32 cellular contexts compared by ENCODE assay signal in the genomic region with DNA sequence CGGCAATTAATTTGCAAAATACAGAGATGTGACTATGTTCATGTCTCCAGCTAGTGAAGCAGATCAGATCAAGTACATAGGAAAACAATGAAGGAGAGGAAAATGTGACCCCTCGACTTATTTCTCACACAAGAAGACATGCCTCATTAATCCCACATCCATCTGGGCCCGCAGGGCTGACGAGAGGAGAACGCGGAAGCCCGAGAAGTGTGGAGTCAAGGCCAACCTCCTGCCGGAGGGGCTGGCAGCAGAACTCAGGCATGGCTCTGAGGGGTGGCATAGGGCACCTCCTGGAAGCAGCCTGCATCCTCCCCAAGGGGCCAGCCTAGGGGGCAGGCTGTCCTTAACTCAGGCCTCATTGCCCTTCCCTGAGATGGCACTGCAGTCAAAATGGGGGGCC. TPM values are rescaled to one million over a fixed set of nuclear protein-coding genes. Genes with fewer than 3 reads are reported as not detected.
DNase-seq lines count a peak whose midpoint lies in the region; ATAC-seq, FAIRE-seq and TF ChIP-seq lines count a peak whose summit lies in the region.
"Had no signal": no experiment of that assay in that cellular context is flagged by ENCODE, and none has a peak within 500 bp of the region (broad histone marks: within the 10 kb centered on the region; RNA-seq: fewer than 3 reads in every experiment).

No MANE protein-coding gene starts in this region.

- DNase-seq in ACHN = peak; percentile 29
- peak; percentile 73 for DNase-seq in DMS79 treated with DMSO at 0.1 percent for 48 hours (lab: John Stamatoyannopoulos, UW)
- peak; percentile 51 for DNase-seq in RCC 7860 (ENCODE audit: low spot score)
- DNase-seq in mesenchymal stem cell = no peak
- DNase-seq in stimulated activated CD4-positive, alpha-beta T cell treated with anti-CD3 and anti-CD28 coated beads, Interleukin-2, amount 100 ng/mL, for 24 hours = no peak
- no peak for DNase-seq in breast epithelium (ENCODE audit: low spot score in 2 of 2)
- no peak for DNase-seq in ecto neural progenitor cell (ENCODE audit: low spot score)
- DNase-seq: activated B cell treated with CpG ODN at 0.5 μM for 24 hours; activated CD4-positive, alpha-beta T cell treated with anti-CD3 and anti-CD28 coated beads, Interleukin-2, amount 50 U/mL, for 4 hours; activated naive CD8-positive, alpha-beta T cell treated with anti-CD3 and anti-CD28 coated beads, Interleukin-2, amount 50 U/mL, for 24 hours; activated T-cell treated with anti-CD3 and anti-CD28 coated beads, Interleukin-2, amount 50 U/mL, for 48 hours; BE2C; caudate nucleus; CD8-positive, alpha-beta T cell; cortex of kidney; DMS153; foreskin fibroblast; heart left ventricle; islet precursor cell; MV-4-11; naive thymus-derived CD4-positive, alpha-beta T cell; NCI-H146; nucleus accumbens; PC-9; SK-N-SH; stimulated activated naive CD4-positive, alpha-beta T cell had no signal

- TF ChIP-seq CTCF in breast epithelium (IDR thresholded peaks at IDR 0.05) = no peak

- H3K9me3 ChIP-seq in mesenchymal stem cell (ENCODE audit: control insufficient read depth, low read length) = peaks cover 13% of the 10 kb centered on the region
- peaks cover 4 to 6% of the 10 kb centered on the region in 2 donors for H3K9me3 ChIP-seq in breast epithelium
- H3K9me3 ChIP-seq: BE2C, SK-N-SH had no signal

- H3K36me3 ChIP-seq in mesenchymal stem cell (ENCODE audit: control insufficient read depth in 1 of 2, insufficient read depth in 2 of 2, low read depth in 1 of 2, low read length in 2 of 2) (no peaks in the 10 kb centered on the region), breast epithelium (no peaks in the 10 kb centered on the region)
- H3K36me3 ChIP-seq: BE2C, heart left ventricle, upper lobe of left lung had no signal

- no peak overlapping the region for H2BK15ac ChIP-seq in mesenchymal stem cell (ENCODE audit: low read depth, poor library complexity, severe bottlenecking)

- no peak for ATAC-seq in HG03039 (IDR thresholded peaks at IDR 0.05; ENCODE audit: unreplicated experiment)
- ATAC-seq: activated naive CD8-positive, alpha-beta T cell treated with anti-CD3 and anti-CD28 coated beads, Interleukin-2, amount 50 U/mL, for 24 hours; CD8-positive, alpha-beta T cell; esophagus mucosa; heart left ventricle; naive thymus-derived CD4-positive, alpha-beta T cell; Right ventricle myocardium inferior had no signal

- peak; percentile 87 for FAIRE-seq in RCC 7860 (lab: Jason Lieb, UNC)

- H3K4me1 ChIP-seq in mesenchymal stem cell (ENCODE audit: control insufficient read depth, insufficient read depth, low read depth, low read length) (peaks cover 18% of the 10 kb centered on the region), breast epithelium (no peaks in the 10 kb centered on the region)
- H3K4me1 ChIP-seq: BE2C, heart left ventricle, upper lobe of left lung had no signal

- H3K14ac ChIP-seq in mesenchymal stem cell (ENCODE audit: low read length in 2 of 2) = no peak overlapping the region

- peak overlapping the region; percentile 79 for H2AK5ac ChIP-seq in mesenchymal stem cell (ENCODE audit: low read length, severe bottlenecking)

- H3K4me3 ChIP-seq in mesenchymal stem cell (ENCODE audit: insufficient read depth in 1 of 2, low read depth in 1 of 2, low read length in 2 of 2) (no peak overlapping the region), breast epithelium (no peak overlapping the region)
- H3K4me3 ChIP-seq: heart left ventricle, PC-9, skin epidermis, upper lobe of left lung had no signal

- intact Hi-C loops in breast epithelium (cut with DNase I; ENCODE audit: low total_unique reads) = no loop called here

- WGBS in mesenchymal stem cell = 72% methylated on average over 8 of the region's 8 CpGs

- H2BK12ac ChIP-seq in mesenchymal stem cell (ENCODE audit: low read length in 2 of 2) = no peak overlapping the region

- in situ Hi-C loops in ACHN (cut with HindIII; ENCODE audit: low pct_ligation_motif_present, low pct_unique_long_range_greater_than_20kb, low sequenced_read_pairs) = no loop called here

- no peak overlapping the region for H3K18ac ChIP-seq in mesenchymal stem cell (ENCODE audit: low read depth in 1 of 2, low read length in 2 of 2)

- TF ChIP-seq POLR2A in breast epithelium (IDR thresholded peaks at IDR 0.05) = no peak

- no peak overlapping the region for H3K9ac ChIP-seq in mesenchymal stem cell (ENCODE audit: low read length)
- H3K9ac ChIP-seq: SK-N-SH had no signal

- H3K79me1 ChIP-seq in mesenchymal stem cell (replicated peaks; ENCODE audit: low read length, poor library complexity, severe bottlenecking) = no peaks in the 10 kb centered on the region

- no peak overlapping the region for H3K4ac ChIP-seq in mesenchymal stem cell (ENCODE audit: low read depth in 1 of 2, low read length in 2 of 2)

- H3K27me3 ChIP-seq in mesenchymal stem cell (ENCODE audit: control insufficient read depth in 1 of 2, insufficient read depth in 1 of 2, low read length in 2 of 2) (peaks cover 23 to 36% of the 10 kb centered on the region in 2 experiments), breast epithelium (no peaks in the 10 kb centered on the region)
- H3K27me3 ChIP-seq: BE2C, heart left ventricle, upper lobe of left lung had no signal

- no peak overlapping the region for H2BK5ac ChIP-seq in mesenchymal stem cell (ENCODE audit: low read depth, low read length, poor library complexity, severe bottlenecking)

- H3K23ac ChIP-seq in mesenchymal stem cell (ENCODE audit: low read length in 2 of 2) = no peak overlapping the region

- no peak overlapping the region for H4K91ac ChIP-seq in mesenchymal stem cell (ENCODE audit: low read length)

- H4K8ac ChIP-seq in mesenchymal stem cell (ENCODE audit: low read length) = no peak overlapping the region

- H3K27ac ChIP-seq in mesenchymal stem cell (ENCODE audit: low read length, poor library complexity, severe bottlenecking) (peak overlapping the region; percentile 76), breast epithelium (no peak overlapping the region)
- H3K27ac ChIP-seq: heart left ventricle, PC-9, skin epidermis, upper lobe of left lung had no signal

- no peak overlapping the region for H2BK120ac ChIP-seq in mesenchymal stem cell (ENCODE audit: low read depth, low read length)

- H3K4me2 ChIP-seq in mesenchymal stem cell (ENCODE audit: low read length, poor library complexity, severe bottlenecking) = no peak overlapping the region
- H3K4me2 ChIP-seq: PC-9, SK-N-SH had no signal

- H2AFZ ChIP-seq in mesenchymal stem cell (ENCODE audit: low read depth, low read length) = no peak overlapping the region
- H2AFZ ChIP-seq: PC-9 had no signal

RNA-seq across cellular contexts. Expression of gene ZNF503, which starts 54.4 kb away (rescaled TPM):
- 110 TPM for polyA plus RNA-seq in mesenchymal stem cell (2013, experiment 1 of 2)
- 112 TPM for polyA plus RNA-seq in mesenchymal stem cell (2013, experiment 2 of 2)
- 10 to 100 TPM in 1 of 3 donors, 1 to 10 TPM in 2; 3.6 to 10.9 (median 7.6) TPM for total RNA-seq in breast epithelium
- total RNA-seq: activated B cell treated with CpG ODN at 0.5 μM for 24 hours; CD8-positive, alpha-beta T cell; T-helper 1 cell treated with Interleukin-12 subunit alpha and Interleukin-12 subunit beta and Interleukin-4 antibody, amounts not matched to agents 30 ng/mL and 1 ng/mL, for 36 hours had no signal
- polyA plus RNA-seq: naive thymus-derived CD4-positive, alpha-beta T cell had no signal

Comparison
In these comparisons a context has a peak if more than half of its experiments do, and no peak if none do; other contexts are left out.
1. DNase-seq: peak in ACHN (single experiment), DMS79 treated with DMSO at 0.1 percent for 48 hours (single experiment) and RCC 7860 (single experiment); none in mesenchymal stem cell (single experiment), stimulated activated CD4-positive, alpha-beta T cell treated with anti-CD3 and anti-CD28 coated beads, Interleukin-2, amount 100 ng/mL, for 24 hours (0 of 2), breast epithelium (0 of 2) and ecto neural progenitor cell (single experiment).